Comparison of ENCODE assay signal across 8 cellular contexts in the genomic region with DNA sequence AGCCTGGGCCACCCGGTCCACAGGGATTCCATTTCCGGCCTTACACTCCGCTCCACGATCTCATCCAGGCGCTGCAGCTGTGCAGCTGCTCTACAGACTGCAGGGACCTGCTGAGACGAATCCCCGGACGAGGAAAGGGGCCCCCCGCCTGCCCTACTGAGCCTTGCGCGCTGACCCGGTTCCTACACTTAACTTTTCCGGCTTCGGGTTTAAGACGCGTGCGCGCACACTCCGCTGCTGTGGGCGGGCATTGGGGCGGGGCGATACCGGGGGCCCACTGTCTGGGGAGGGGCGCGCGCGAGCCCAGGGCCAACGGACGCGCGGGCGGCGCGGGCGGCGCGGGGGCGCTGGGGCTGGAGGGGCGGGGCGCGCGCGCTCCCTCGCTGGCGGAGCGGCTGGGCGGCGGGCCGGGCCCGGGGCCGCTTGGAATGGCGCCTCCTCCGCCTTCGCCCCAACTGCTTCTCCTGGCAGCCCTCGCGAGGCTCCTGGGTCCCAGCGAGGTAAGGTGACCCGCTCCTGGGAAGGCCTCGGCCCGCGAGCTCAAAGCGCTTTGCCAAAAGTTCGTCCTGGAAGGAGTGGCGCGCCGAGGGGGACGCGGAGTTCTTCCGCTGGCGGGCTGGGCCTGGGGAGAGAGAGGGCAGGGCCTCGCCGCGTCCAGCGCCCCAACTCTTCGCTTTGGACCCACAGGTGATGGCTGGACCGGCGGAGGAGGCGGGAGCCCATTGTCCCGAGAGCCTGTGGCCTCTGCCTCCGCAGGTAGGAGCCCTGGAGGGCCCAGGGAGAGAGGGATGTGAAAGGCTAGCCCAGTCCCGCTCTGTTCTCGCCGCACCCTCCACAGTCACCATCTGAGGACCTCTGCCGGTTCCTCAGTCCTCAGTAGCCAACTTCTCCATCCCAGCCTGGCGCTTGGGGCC. TPM values are rescaled to one million over a fixed set of nuclear protein-coding genes. Genes with fewer than 3 reads are reported as not detected.
DNase-seq lines count a peak whose midpoint lies in the region; ATAC-seq and TF ChIP-seq lines count a peak whose summit lies in the region.

TP53I13 (plus strand) TSS at position 371 of the 914 bp plus-strand sequence; CDS start at position 429, 58 bp downstream.

- peak; percentile 35 for ATAC-seq in GM19351 (IDR thresholded peaks at IDR 0.05; ENCODE audit: unreplicated experiment)

- no peak for TF ChIP-seq CTCF in Peyer's patch (IDR thresholded peaks at IDR 0.05)

- no peaks in the 10 kb centered on the region for H3K27me3 ChIP-seq in BLaER1 treated with 17β-estradiol and CSF1 and Interleukin-3, amounts not matched to agents 10 nM and 100 nM
- H3K27me3 ChIP-seq in Peyer's patch (no peaks in the 10 kb centered on the region), esophagus (ENCODE audit: control insufficient read depth in 1 of 2, insufficient read depth in 2 of 2, low read length in 2 of 2) (no peaks in the 10 kb centered on the region)

- peaks cover 25% of the 10 kb centered on the region for H3K36me3 Mint-ChIP-seq in activated T-cell treated with anti-CD3 and anti-CD28 coated beads, Interleukin-2, amount 50 U/mL, for 24 hours (ENCODE audit: low read depth)

- H3K4me1 ChIP-seq in BLaER1 treated with 17β-estradiol and CSF1 and Interleukin-3, amounts not matched to agents 10 nM and 100 nM: peaks cover 63 to 75% (median 67%) of the 10 kb centered on the region in 10 experiments
- peaks cover 0 to 43% (median 20%) of the 10 kb centered on the region in 4 donors for H3K4me1 ChIP-seq in Peyer's patch
- H3K4me1 ChIP-seq in esophagus (ENCODE audit: control insufficient read depth in 2 of 2, insufficient read depth in 2 of 2, low read length in 1 of 2): peaks cover 3 to 23% of the 10 kb centered on the region in 2 donors

- H3K36me3 ChIP-seq in BLaER1 treated with 17β-estradiol and CSF1 and Interleukin-3, amounts not matched to agents 10 nM and 100 nM: peaks cover 6 to 28% (median 14%) of the 10 kb centered on the region in 11 experiments; a peak in 21 of 22 replicates
- H3K36me3 ChIP-seq in Peyer's patch: peaks cover 0 to 1% (median 0%) of the 10 kb centered on the region in 3 donors
- peaks cover 0 to 4% of the 10 kb centered on the region in 2 donors for H3K36me3 ChIP-seq in esophagus (ENCODE audit: control insufficient read depth in 2 of 2, insufficient read depth in 2 of 2, low read length in 1 of 2)

- DNase-seq in HUDEP-2 (lab: John Stamatoyannopoulos, UW; ENCODE audit: unreplicated experiment in 76 of 76): peak in 60 of 76 experiments; percentile 6 to 76 (median 56)
- DNase-seq in Peyer's patch: peak; percentile 94 to 98 (median 97)
- DNase-seq in activated T-cell treated with anti-CD3 and anti-CD28 coated beads, Interleukin-2, amount 50 U/mL, for 24 hours: peak; percentile 90
- peak; percentile 87 for DNase-seq in myocyte (ENCODE audit: low read depth)
- peak; percentile 73 to 89 (median 85) for DNase-seq in stimulated activated naive CD4-positive, alpha-beta T cell (lab: John Stamatoyannopoulos, UW)

- H4K20me1 ChIP-seq in BLaER1 treated with 17β-estradiol and CSF1 and Interleukin-3, amounts not matched to agents 10 nM and 100 nM: peaks cover 28 to 71% (median 42%) of the 10 kb centered on the region in 11 experiments; a peak in 21 of 22 replicates

- H3K27ac Mint-ChIP-seq in activated T-cell treated with anti-CD3 and anti-CD28 coated beads, Interleukin-2, amount 50 U/mL, for 24 hours: peak within 1 kb of the TSS; percentile 94

- H3K4me1 Mint-ChIP-seq in activated T-cell treated with anti-CD3 and anti-CD28 coated beads, Interleukin-2, amount 50 U/mL, for 24 hours (ENCODE audit: low read depth): peaks cover 43% of the 10 kb centered on the region

- no peaks in the 10 kb centered on the region for H3K27me3 Mint-ChIP-seq in activated T-cell treated with anti-CD3 and anti-CD28 coated beads, Interleukin-2, amount 50 U/mL, for 24 hours

- TF ChIP-seq POLR2A in Peyer's patch (IDR thresholded peaks at IDR 0.05): peak; percentile 65 to 88

- WGBS in esophagus, 2 donors: 1% methylated on average over 50 to 85 of the region's 85 CpGs

- H3K4me3 ChIP-seq in BLaER1 treated with 17β-estradiol and CSF1 and Interleukin-3, amounts not matched to agents 10 nM and 100 nM: peak within 1 kb of the TSS; percentile 74 to 89 (median 78)
- H3K4me3 ChIP-seq in Peyer's patch (peak within 1 kb of the TSS; percentile 66 to 74 (median 69)), esophagus (ENCODE audit: low read depth in 1 of 2, low read length in 2 of 2) (peak within 1 kb of the TSS; percentile 71)

- H3K9me3 Mint-ChIP-seq in activated T-cell treated with anti-CD3 and anti-CD28 coated beads, Interleukin-2, amount 50 U/mL, for 24 hours: no peaks in the 10 kb centered on the region

- H3K4me3 Mint-ChIP-seq in activated T-cell treated with anti-CD3 and anti-CD28 coated beads, Interleukin-2, amount 50 U/mL, for 24 hours: peak within 1 kb of the TSS; percentile 88

- no peaks in the 10 kb centered on the region for H3K9me3 ChIP-seq in BLaER1 treated with 17β-estradiol and CSF1 and Interleukin-3, amounts not matched to agents 10 nM and 100 nM (replicated peaks in 1 of 11)
- H3K9me3 ChIP-seq in Peyer's patch: no peaks in the 10 kb centered on the region
- no peaks in the 10 kb centered on the region for H3K9me3 ChIP-seq in esophagus (ENCODE audit: control insufficient read depth in 2 of 2, insufficient read depth in 1 of 2, low read depth in 1 of 2, low read length in 1 of 2)

- H3K9ac ChIP-seq in BLaER1 treated with 17β-estradiol and CSF1 and Interleukin-3, amounts not matched to agents 10 nM and 100 nM: peak within 1 kb of the TSS; percentile 79 to 94 (median 85)

- H3K4me2 ChIP-seq in BLaER1 treated with 17β-estradiol and CSF1 and Interleukin-3, amounts not matched to agents 10 nM and 100 nM: peak within 1 kb of the TSS; percentile 94 to 100 (median 97)

- peak within 1 kb of the TSS; percentile 68 to 89 (median 86) for H3K27ac ChIP-seq in BLaER1 treated with 17β-estradiol and CSF1 and Interleukin-3, amounts not matched to agents 10 nM and 100 nM
- H3K27ac ChIP-seq in Peyer's patch: peak within 1 kb of the TSS; percentile 90 to 94 (median 94)
- peak within 1 kb of the TSS; percentile 90 for H3K27ac ChIP-seq in esophagus (ENCODE audit: low read depth in 2 of 2, low read length in 1 of 2)

RNA-seq across cellular contexts. Expression of gene TP53I13, which starts in this region (rescaled TPM):
- 100 to 1,000 TPM in 2 of 4 donors, 10 to 100 TPM in 2; 86.6 to 204 (median 139) TPM for total RNA-seq in Peyer's patch
- polyA plus RNA-seq in esophagus: 10 to 100 TPM; 30.1 to 43.7 TPM
- 44.3 and 46.7 TPM in 2 replicates for total RNA-seq in myocyte
- polyA plus RNA-seq in myocyte (2012): 38.4 TPM

Comparison
In these comparisons a context has a peak if more than half of its experiments do, and no peak if none do; other contexts are left out.
1. Peak in every context shown above with its lines: DNase-seq, ATAC-seq, H3K4me3 ChIP-seq and H3K27ac ChIP-seq.